Comparison of ENCODE assay signal across 14 cellular contexts in the genomic region with DNA sequence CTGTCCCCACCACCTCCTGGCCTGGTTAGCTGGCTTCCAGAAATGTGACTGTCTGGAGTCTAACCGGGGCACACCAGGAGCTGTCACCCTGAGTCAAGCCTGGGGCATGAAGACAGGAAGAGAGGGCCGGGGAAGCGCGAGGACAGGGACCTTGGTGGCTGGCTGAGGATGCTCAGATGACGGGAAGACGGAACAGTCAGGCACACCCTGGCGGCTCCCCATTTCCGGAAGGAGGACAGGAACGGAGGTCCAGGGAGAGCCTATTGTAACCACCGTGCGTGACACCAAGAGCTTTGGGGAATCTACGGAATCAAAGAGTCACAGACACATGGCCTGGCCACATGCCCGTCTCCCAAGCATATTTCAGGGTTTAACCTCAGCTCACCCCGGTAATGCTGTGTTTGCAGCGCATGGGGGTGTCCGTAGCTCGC. TPM values are rescaled to one million over a fixed set of nuclear protein-coding genes. Genes with fewer than 3 reads are reported as not detected.
DNase-seq lines count a peak whose midpoint lies in the region; ATAC-seq and TF ChIP-seq lines count a peak whose summit lies in the region.
"Had no signal": no experiment of that assay in that cellular context is flagged by ENCODE, and none has a peak within 500 bp of the region (broad histone marks: within the 10 kb centered on the region; RNA-seq: fewer than 3 reads in every experiment).

No MANE protein-coding gene starts in this region.

- peaks cover 0 to 30% (median 5%) of the 10 kb centered on the region in 9 donors for H3K4me1 ChIP-seq in heart right ventricle
- H3K4me1 ChIP-seq: transverse colon had no signal

- no peaks in the 10 kb centered on the region for H3K27me3 Mint-ChIP-seq in activated T-cell treated with anti-CD3 and anti-CD28 coated beads, Interleukin-2, amount 50 U/mL, for 24 hours
- no peaks in the 10 kb centered on the region for H3K27me3 Mint-ChIP-seq in memory B cell

- peak overlapping the region in 1 of 10 donors; percentile 14 for H3K27ac ChIP-seq in heart right ventricle
- H3K27ac ChIP-seq: epithelial cell of prostate had no signal

- ATAC-seq in Right ventricle myocardium inferior (no peak), heart right ventricle (no peak), memory B cell (ENCODE audit: low read depth) (no peak), HG03097 (IDR thresholded peaks at IDR 0.05; ENCODE audit: low FRiP score, unreplicated experiment) (no peak), HG03196 (IDR thresholded peaks at IDR 0.05; ENCODE audit: unreplicated experiment) (no peak), GM19463 (IDR thresholded peaks at IDR 0.05; ENCODE audit: unreplicated experiment) (no peak)

- DNase-seq in Right ventricle myocardium inferior (ENCODE audit: missing footprints), result peak; percentile 43
- no peak for DNase-seq in heart right ventricle
- DNase-seq in activated T-cell treated with anti-CD3 and anti-CD28 coated beads, Interleukin-2, amount 50 U/mL, for 24 hours, result peak; percentile 66
- DNase-seq in memory B cell (ENCODE audit: low spot score in 2 of 2), result no peak
- no peak for DNase-seq in HCEC 1CT
- DNase-seq: MV-4-11, NCI-H510A, SK-N-SH, transverse colon had no signal

- no peak for TF ChIP-seq CTCF in heart right ventricle (IDR thresholded peaks at IDR 0.05)

- no peaks in the 10 kb centered on the region for H3K9me3 ChIP-seq in heart right ventricle
- H3K9me3 ChIP-seq: SK-N-SH, transverse colon had no signal

- intact Hi-C loops in Right ventricle myocardium inferior (cut with DNase I), result no loop called here
- intact Hi-C loops in heart right ventricle (cut with DNase I), result loop anchor here in 1 of 10 donors (10.0 kb wide), 1 partner anchor 202 kb away; no protein-coding TSS in a partner anchor

- H3K4me1 Mint-ChIP-seq in activated T-cell treated with anti-CD3 and anti-CD28 coated beads, Interleukin-2, amount 50 U/mL, for 24 hours (ENCODE audit: low read depth), result peaks cover 77% of the 10 kb centered on the region
- H3K4me1 Mint-ChIP-seq in memory B cell, result peaks cover 78% of the 10 kb centered on the region

- no peaks in the 10 kb centered on the region for H3K9me3 Mint-ChIP-seq in activated T-cell treated with anti-CD3 and anti-CD28 coated beads, Interleukin-2, amount 50 U/mL, for 24 hours
- no peaks in the 10 kb centered on the region for H3K9me3 Mint-ChIP-seq in memory B cell
- H3K9me3 Mint-ChIP-seq: mesothelial cell of epicardium had no signal

- no peaks in the 10 kb centered on the region for H3K36me3 Mint-ChIP-seq in activated T-cell treated with anti-CD3 and anti-CD28 coated beads, Interleukin-2, amount 50 U/mL, for 24 hours (ENCODE audit: low read depth)
- no peaks in the 10 kb centered on the region for H3K36me3 Mint-ChIP-seq in memory B cell
- H3K36me3 Mint-ChIP-seq: mesothelial cell of epicardium had no signal

- no peak overlapping the region for H3K4me3 Mint-ChIP-seq in activated T-cell treated with anti-CD3 and anti-CD28 coated beads, Interleukin-2, amount 50 U/mL, for 24 hours
- peak overlapping the region; percentile 79 for H3K4me3 Mint-ChIP-seq in memory B cell
- H3K4me3 Mint-ChIP-seq: mesothelial cell of epicardium had no signal

- no peaks in the 10 kb centered on the region for H3K36me3 ChIP-seq in heart right ventricle
- H3K36me3 ChIP-seq: transverse colon had no signal

- peaks cover 0 to 4% (median 0%) of the 10 kb centered on the region in 7 donors for H3K27me3 ChIP-seq in heart right ventricle
- H3K27me3 ChIP-seq: transverse colon had no signal

- H3K4me3 ChIP-seq in heart right ventricle, result no peak overlapping the region
- H3K4me3 ChIP-seq: transverse colon had no signal

- WGBS in heart right ventricle, 2 donors, result 68 to 70% methylated on average over 17 of the region's 17 CpGs

- H3K27ac Mint-ChIP-seq in activated T-cell treated with anti-CD3 and anti-CD28 coated beads, Interleukin-2, amount 50 U/mL, for 24 hours, result peak overlapping the region; percentile 75
- peak overlapping the region; percentile 82 for H3K27ac Mint-ChIP-seq in memory B cell
- H3K27ac Mint-ChIP-seq: mesothelial cell of epicardium had no signal

RNA-seq across cellular contexts. Expression of a gene that starts 51.7 kb away (rescaled TPM):
- total RNA-seq in Right ventricle myocardium inferior, result 1.6 TPM
- 1 to 10 TPM; 1.0 to 4.2 (median 2.3) TPM for total RNA-seq in heart right ventricle
- 1 to 10 TPM in 1 of 2 donors, under 1 TPM in 1; 0.44 to 1.1 TPM for polyA plus RNA-seq in heart right ventricle

Comparison
In these comparisons a context has a peak if more than half of its experiments do, and no peak if none do; other contexts are left out.
1. DNase-seq: peak in Right ventricle myocardium inferior (single experiment) and activated T-cell treated with anti-CD3 and anti-CD28 coated beads, Interleukin-2, amount 50 U/mL, for 24 hours (single experiment); none in heart right ventricle (0 of 2), memory B cell (0 of 2) and HCEC 1CT (single experiment).